Comparison of ENCODE assay signal across 34 cellular contexts in genomic region chr13:107493271-107493670, GRCh38.
"Had no signal": no experiment of that assay in that cellular context is flagged by ENCODE, and none has a peak within 500 bp of the region (broad histone marks: within the 10 kb centered on the region; RNA-seq: fewer than 3 reads in every experiment).

No MANE protein-coding gene starts in this region.

- H3K4me3 Mint-ChIP-seq: activated B cell treated with CpG ODN at 0.5 μM for 24 hours; activated CD4-positive, alpha-beta memory T cell treated with anti-CD3 and anti-CD28 coated beads for 36 hours; activated CD4-positive, alpha-beta T cell treated with anti-CD3 and anti-CD28 coated beads, Interleukin-2, amount 10 ng/mL, durations not matched to agents 24 days and 14 days; activated CD8-positive, alpha-beta T cell treated with anti-CD3 and anti-CD28 coated beads for 36 hours; activated naive CD4-positive, alpha-beta T cell treated with anti-CD3 and anti-CD28 coated beads for 36 hours; activated naive CD8-positive, alpha-beta T cell treated with anti-CD3 and anti-CD28 coated beads for 36 hours; activated T-cell treated with anti-CD3 and anti-CD28 coated beads, Interleukin-2, amount 50 U/mL, for 4 hours; activated T-cell treated with anti-CD3 and anti-CD28 coated beads, Interleukin-2, amount 50 U/mL, for 72 hours; activated T-helper 1 cell treated with anti-CD3 and anti-CD28 coated beads, Interleukin-12 subunit alpha, Interleukin-12 subunit beta, Interleukin-2, Interleukin-4 antibody, amounts not matched to agents 30 ng/mL and 10 ng/mL and 1 ng/mL, durations not matched to agents 14 hours and 24 hours and 36 hours; activated T-helper 17 cell treated with anti-CD3 and anti-CD28 coated beads, Interleukin-2, amount 50 U/mL, for 72 hours; T-helper 1 cell treated with Interleukin-12 subunit alpha and Interleukin-12 subunit beta and Interleukin-4 antibody, amounts not matched to agents 30 μg/mL and 1 μg/mL, for 36 hours; T-helper 2 cell treated with Interferon-gamma antibody and Interleukin-4, amounts not matched to agents 5 μg/mL and 100 μg/mL, for 36 hours had no signal

- DNase-seq: activated B cell treated with CpG ODN at 0.5 μM for 24 hours; activated CD4-positive, alpha-beta memory T cell treated with anti-CD3 and anti-CD28 coated beads for 36 hours; activated CD4-positive, alpha-beta T cell treated with anti-CD3 and anti-CD28 coated beads for 4 hours; activated CD4-positive, alpha-beta T cell treated with anti-CD3 and anti-CD28 coated beads, Interleukin-2, amount 10 ng/mL, durations not matched to agents 24 days and 14 days; activated CD4-positive, alpha-beta T cell treated with anti-CD3 and anti-CD28 coated beads, Interleukin-2, amount 50 U/mL, for 1 hour; activated CD4-positive, alpha-beta T cell treated with anti-CD3 and anti-CD28 coated beads, Interleukin-2, amount 50 U/mL, for 4 hours; activated CD4-positive, CD25-positive, alpha-beta regulatory T cell treated with anti-CD3 and anti-CD28 coated beads, Interleukin-2, amount 50 U/mL, for 72 hours; activated CD8-positive, alpha-beta memory T cell treated with anti-CD3 and anti-CD28 coated beads, Interleukin-2, amount 50 U/mL, for 4 hours; activated CD8-positive, alpha-beta T cell treated with anti-CD3 and anti-CD28 coated beads for 36 hours; activated effector memory CD4-positive, alpha-beta T cell treated with anti-CD3 and anti-CD28 coated beads, Interleukin-2, amount 50 U/mL, for 16 hours; activated gamma-delta T cell treated with Interleukin-2 at 50 U/mL for 16 hours; activated naive CD4-positive, alpha-beta T cell; activated naive CD4-positive, alpha-beta T cell treated with anti-CD3 and anti-CD28 coated beads for 36 hours; activated naive CD4-positive, alpha-beta T cell treated with anti-CD3 and anti-CD28 coated beads, Interleukin-2, amount 50 U/mL, for 16 hours; activated naive CD8-positive, alpha-beta T cell treated with anti-CD3 and anti-CD28 coated beads for 36 hours; activated T-cell treated with anti-CD3 and anti-CD28 coated beads for 4 hours; activated T-cell treated with anti-CD3 and anti-CD28 coated beads, Interleukin-2, amount 50 U/mL, for 1 hour; activated T-cell treated with anti-CD3 and anti-CD28 coated beads, Interleukin-2, amount 50 U/mL, for 4 hours; activated T-cell treated with anti-CD3 and anti-CD28 coated beads, Interleukin-2, amount 50 U/mL, for 72 hours; adrenal gland; amniotic stem cell; aorta; body of pancreas; brain microvascular endothelial cell; central memory CD4-positive, alpha-beta T cell; T-helper 2 cell; T-helper 9 cell had no signal

- H3K9me3 ChIP-seq: adrenal gland, body of pancreas had no signal

- ATAC-seq: activated CD8-positive, alpha-beta T cell treated with anti-CD3 and anti-CD28 coated beads for 36 hours; activated naive CD4-positive, alpha-beta T cell treated with anti-CD3 and anti-CD28 coated beads, Interleukin-2, amount 50 U/mL, for 72 hours; activated T-cell treated with anti-CD3 and anti-CD28 coated beads, Interleukin-2, amount 50 U/mL, for 4 hours; activated T-cell treated with anti-CD3 and anti-CD28 coated beads, Interleukin-2, amount 50 U/mL, for 72 hours; activated T-helper 17 cell treated with anti-CD3 and anti-CD28 coated beads, Interleukin-2, amount 50 U/mL, for 72 hours; body of pancreas had no signal

- H3K27me3 Mint-ChIP-seq: activated B cell treated with CpG ODN at 0.5 μM for 24 hours; activated CD4-positive, alpha-beta memory T cell treated with anti-CD3 and anti-CD28 coated beads for 36 hours; activated CD4-positive, alpha-beta T cell treated with anti-CD3 and anti-CD28 coated beads, Interleukin-2, amount 10 ng/mL, durations not matched to agents 24 days and 14 days; activated CD8-positive, alpha-beta T cell treated with anti-CD3 and anti-CD28 coated beads for 36 hours; activated naive CD8-positive, alpha-beta T cell treated with anti-CD3 and anti-CD28 coated beads for 36 hours; activated T-helper 17 cell treated with anti-CD3 and anti-CD28 coated beads, Interleukin-2, amount 50 U/mL, for 72 hours had no signal

- H3K36me3 Mint-ChIP-seq: activated CD4-positive, alpha-beta memory T cell treated with anti-CD3 and anti-CD28 coated beads for 36 hours; activated naive CD8-positive, alpha-beta T cell treated with anti-CD3 and anti-CD28 coated beads for 36 hours had no signal

- H3K27ac Mint-ChIP-seq: activated B cell treated with CpG ODN at 0.5 μM for 24 hours; activated CD4-positive, alpha-beta memory T cell treated with anti-CD3 and anti-CD28 coated beads for 36 hours; activated CD4-positive, alpha-beta T cell treated with anti-CD3 and anti-CD28 coated beads, Interleukin-2, amount 10 ng/mL, durations not matched to agents 24 days and 14 days; activated CD8-positive, alpha-beta T cell treated with anti-CD3 and anti-CD28 coated beads for 36 hours; activated naive CD4-positive, alpha-beta T cell treated with anti-CD3 and anti-CD28 coated beads for 36 hours; activated naive CD4-positive, alpha-beta T cell treated with anti-CD3 and anti-CD28 coated beads, Interleukin-2, amount 50 U/mL, for 72 hours; activated naive CD8-positive, alpha-beta T cell treated with anti-CD3 and anti-CD28 coated beads for 36 hours; activated T-cell treated with anti-CD3 and anti-CD28 coated beads, Interleukin-2, amount 50 U/mL, for 72 hours; activated T-helper 1 cell treated with anti-CD3 and anti-CD28 coated beads, Interleukin-12 subunit alpha, Interleukin-12 subunit beta, Interleukin-2, Interleukin-4 antibody, amounts not matched to agents 30 ng/mL and 10 ng/mL and 1 ng/mL, durations not matched to agents 14 hours and 24 hours and 36 hours; activated T-helper 17 cell treated with anti-CD3 and anti-CD28 coated beads, Interleukin-2, amount 50 U/mL, for 72 hours; T-helper 1 cell treated with Interleukin-12 subunit alpha and Interleukin-12 subunit beta and Interleukin-4 antibody, amounts not matched to agents 30 μg/mL and 1 μg/mL, for 36 hours; T-helper 2 cell treated with Interferon-gamma antibody and Interleukin-4, amounts not matched to agents 5 μg/mL and 100 μg/mL, for 36 hours had no signal

- H3K27ac ChIP-seq: adrenal gland, body of pancreas, brain microvascular endothelial cell, breast epithelium, VCaP had no signal

- H3K4me1 Mint-ChIP-seq: activated B cell treated with CpG ODN at 0.5 μM for 24 hours; activated CD4-positive, alpha-beta T cell treated with anti-CD3 and anti-CD28 coated beads, Interleukin-2, amount 10 ng/mL, durations not matched to agents 24 days and 14 days; activated naive CD8-positive, alpha-beta T cell treated with anti-CD3 and anti-CD28 coated beads for 36 hours; activated T-helper 17 cell treated with anti-CD3 and anti-CD28 coated beads, Interleukin-2, amount 50 U/mL, for 72 hours had no signal

- H3K27me3 ChIP-seq: adrenal gland, body of pancreas, brain microvascular endothelial cell, breast epithelium had no signal

- H3K36me3 ChIP-seq: adrenal gland, brain microvascular endothelial cell, breast epithelium had no signal

- H3K4me1 ChIP-seq: adrenal gland, body of pancreas, breast epithelium had no signal

- H3K4me3 ChIP-seq: adrenal gland, body of pancreas, breast epithelium had no signal
